Comparison of ENCODE assay signal across 12 cellular contexts in the genomic region with DNA sequence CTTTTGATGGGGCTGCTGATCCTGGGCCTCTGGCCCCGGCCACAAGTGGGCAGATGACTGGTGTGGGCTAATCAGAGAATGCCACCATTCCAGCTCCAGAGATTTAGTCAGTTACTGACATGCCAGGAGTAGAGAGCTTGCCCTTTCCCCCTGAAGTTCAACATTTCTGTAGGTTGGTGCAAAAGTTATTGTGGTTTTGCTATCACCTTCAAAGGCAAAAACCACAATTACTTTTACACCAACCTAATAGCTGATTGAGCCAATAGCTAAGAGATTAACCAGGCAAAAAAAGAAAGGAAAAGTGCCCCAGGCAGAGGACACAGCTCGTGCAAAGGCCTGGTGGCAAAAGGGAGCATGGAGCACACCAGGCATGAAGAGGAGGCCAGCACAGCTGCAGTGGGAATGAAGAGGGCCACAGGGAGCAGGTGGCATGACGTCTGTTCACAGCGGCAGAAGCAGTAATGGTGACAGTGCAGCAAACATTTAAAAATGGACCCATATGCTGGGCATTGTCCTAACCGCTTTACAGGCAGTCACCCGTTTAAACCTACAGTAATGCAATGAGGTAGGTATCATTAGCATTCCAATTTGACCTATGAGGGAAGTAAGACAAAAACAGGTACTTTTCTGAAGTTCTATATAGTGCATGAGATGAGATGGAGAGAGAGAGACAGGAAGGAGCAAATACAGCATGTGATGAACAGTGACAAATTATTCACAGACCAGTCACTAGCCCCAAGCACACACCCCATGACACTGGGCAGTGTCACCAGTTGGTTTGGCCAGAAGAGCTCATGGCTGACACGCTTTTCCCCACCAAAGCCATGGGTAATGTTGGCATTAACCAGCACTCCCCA.
DNase-seq lines count a peak whose midpoint lies in the region; ATAC-seq and TF ChIP-seq lines count a peak whose summit lies in the region.
"Had no signal": no experiment of that assay in that cellular context is flagged by ENCODE, and none has a peak within 500 bp of the region (broad histone marks: within the 10 kb centered on the region; RNA-seq: fewer than 3 reads in every experiment).

No MANE protein-coding gene starts in this region.

- WGBS in adrenal gland, 4 donors = 86 to 95% (median 94%) methylated on average over 7 of the region's 7 CpGs

- TF ChIP-seq CTCF in adrenal gland (IDR thresholded peaks at IDR 0.05) (no peak), GM10266 (IDR thresholded peaks at IDR 0.05; ENCODE audit: control insufficient read depth, insufficient read depth, low read depth, missing control alignments) (no peak)

- H3K4me3 ChIP-seq in adrenal gland = no peak overlapping the region
- H3K4me3 ChIP-seq: esophagus muscularis mucosa, SJSA1 had no signal

- no peak for TF ChIP-seq POLR2A in adrenal gland (IDR thresholded peaks at IDR 0.05)

- DNase-seq in COLO668 (lab: John Stamatoyannopoulos, UW; ENCODE audit: unreplicated experiment) (peak; percentile 7), SHP77 treated with DMSO at 0.1 percent for 48 hours (lab: John Stamatoyannopoulos, UW) (peak; percentile 88), adrenal gland (no peak), activated gamma-delta T cell (lab: John Stamatoyannopoulos, UW) (no peak), GM10266 (ENCODE audit: extremely low spot score) (no peak)
- DNase-seq: NCI-H446; stimulated activated CD8-positive, alpha-beta memory T cell treated with anti-CD3 and anti-CD28 coated beads, Interleukin-4, amount 100 ng/mL, for 48 hours had no signal

- H3K4me1 ChIP-seq in adrenal gland (replicated peaks in 1 of 2) = peaks cover 2 to 17% of the 10 kb centered on the region in 2 donors

- no peaks in the 10 kb centered on the region for H3K27me3 ChIP-seq in adrenal gland
- H3K27me3 ChIP-seq: esophagus muscularis mucosa, SJSA1 had no signal

- H3K27ac ChIP-seq in adrenal gland = no peak overlapping the region
- H3K27ac ChIP-seq: esophagus muscularis mucosa, SJSA1 had no signal

- peak; percentile 81 for ATAC-seq in GM18909 (IDR thresholded peaks at IDR 0.05; ENCODE audit: poor library complexity, unreplicated experiment)
- peak; percentile 71 for ATAC-seq in HG02943 (IDR thresholded peaks at IDR 0.05; ENCODE audit: low read depth, unreplicated experiment)
- ATAC-seq in HG03097 (IDR thresholded peaks at IDR 0.05; ENCODE audit: low FRiP score, unreplicated experiment) = no peak

- H3K36me3 ChIP-seq in adrenal gland (replicated peaks in 1 of 2) = no peaks in the 10 kb centered on the region
- H3K36me3 ChIP-seq: esophagus muscularis mucosa, SJSA1 had no signal

- intact Hi-C loops in adrenal gland (cut with DNase I) = no loop called here

- H3K9me3 ChIP-seq in adrenal gland (replicated peaks in 1 of 3) = no peaks in the 10 kb centered on the region
- H3K9me3 ChIP-seq: esophagus muscularis mucosa, SJSA1 had no signal

Comparison
In these comparisons a context has a peak if more than half of its experiments do, and no peak if none do; other contexts are left out.
1. DNase-seq: peak in COLO668 (single experiment) and SHP77 treated with DMSO at 0.1 percent for 48 hours (single experiment); none in adrenal gland (0 of 7), activated gamma-delta T cell (single experiment) and GM10266 (single experiment).